ENCODE assay signal across 9 cellular contexts in genomic region chr7:27187702-27188665, GRCh38. TPM values are rescaled to one million over a fixed set of nuclear protein-coding genes. Genes with fewer than 3 reads are reported as not detected.
DNase-seq lines count a peak whose midpoint lies in the region; ATAC-seq and TF ChIP-seq lines count a peak whose summit lies in the region.
"Had no signal": no experiment of that assay in that cellular context is flagged by ENCODE, and none has a peak within 500 bp of the region (broad histone marks: within the 10 kb centered on the region; RNA-seq: fewer than 3 reads in every experiment).

No MANE protein-coding gene starts in this region.

- TF ChIP-seq CTCF in tibial artery (IDR thresholded peaks at IDR 0.05) = no peak

- H3K27ac Mint-ChIP-seq in activated naive CD8-positive, alpha-beta T cell = no peak overlapping the region

- H3K14ac ChIP-seq in mesenchymal stem cell (ENCODE audit: low read length in 2 of 2) = peak overlapping the region in 1 of 2 experiments; percentile 35

- peak overlapping the region; percentile 92 for H2BK5ac ChIP-seq in mesenchymal stem cell (ENCODE audit: low read depth, low read length, poor library complexity, severe bottlenecking)

- peak overlapping the region; percentile 38 for H3K9ac ChIP-seq in mesenchymal stem cell (ENCODE audit: low read length)

- H3K9me3 ChIP-seq in mesenchymal stem cell (ENCODE audit: control insufficient read depth, low read length) (no peaks in the 10 kb centered on the region), tibial artery (no peaks in the 10 kb centered on the region)

- no peak overlapping the region for H2BK12ac ChIP-seq in mesenchymal stem cell (ENCODE audit: low read length in 2 of 2)

- intact Hi-C loops in tibial artery (cut with DNase I; ENCODE audit: low total_unique reads) = no loop called here

- no peak overlapping the region for H2BK120ac ChIP-seq in mesenchymal stem cell (ENCODE audit: low read depth, low read length)

- H3K27me3 ChIP-seq in mesenchymal stem cell (ENCODE audit: control insufficient read depth in 1 of 2, insufficient read depth in 1 of 2, low read length in 2 of 2) = peaks cover 22 to 43% of the 10 kb centered on the region in 2 experiments
- peaks cover 0 to 91% of the 10 kb centered on the region in 2 donors for H3K27me3 ChIP-seq in tibial artery

- H3K36me3 ChIP-seq in mesenchymal stem cell (ENCODE audit: control insufficient read depth in 1 of 2, insufficient read depth in 2 of 2, low read depth in 1 of 2, low read length in 2 of 2) (peaks cover 0 to 5% of the 10 kb centered on the region in 2 experiments), tibial artery (no peaks in the 10 kb centered on the region)

- H3K4me3 Mint-ChIP-seq in activated naive CD8-positive, alpha-beta T cell = peak overlapping the region; percentile 77

- H2AFZ ChIP-seq in mesenchymal stem cell (ENCODE audit: low read depth, low read length) = no peak overlapping the region

- H3K4me3 ChIP-seq in mesenchymal stem cell (ENCODE audit: insufficient read depth in 1 of 2, low read depth in 1 of 2, low read length in 2 of 2) (peak overlapping the region; percentile 41 to 64), tibial artery (peak overlapping the region; percentile 3 to 4)

- H3K4me1 ChIP-seq in mesenchymal stem cell (ENCODE audit: control insufficient read depth, insufficient read depth, low read depth, low read length) = peaks cover 20% of the 10 kb centered on the region
- H3K4me1 ChIP-seq in tibial artery = peaks cover 0 to 31% (median 24%) of the 10 kb centered on the region in 4 donors

- H3K4me1 Mint-ChIP-seq in activated naive CD8-positive, alpha-beta T cell (ENCODE audit: low read depth) = peaks cover 59% of the 10 kb centered on the region

- peak overlapping the region; percentile 5 to 36 for H3K23ac ChIP-seq in mesenchymal stem cell (ENCODE audit: low read length in 2 of 2)

- H3K4me2 ChIP-seq in mesenchymal stem cell (ENCODE audit: low read length, poor library complexity, severe bottlenecking) = peak overlapping the region; percentile 85

- H3K36me3 Mint-ChIP-seq in activated naive CD8-positive, alpha-beta T cell = no peaks in the 10 kb centered on the region

- DNase-seq in activated T-cell treated with anti-CD3 and anti-CD28 coated beads, Interleukin-2, amount 50 U/mL, for 1 hour = peak; percentile 27
- DNase-seq in activated T-cell treated with anti-CD3 and anti-CD28 coated beads for 4 hours (no peak), mesenchymal stem cell (no peak), tibial artery (peak; percentile 20 to 62), DMS79 treated with DMSO at 0.1 percent for 48 hours (lab: John Stamatoyannopoulos, UW) (no peak), NOMO-1 (lab: John Stamatoyannopoulos, UW; ENCODE audit: unreplicated experiment in 2 of 2) (no peak)
- DNase-seq: activated CD4-positive, alpha-beta T cell treated with anti-CD3 and anti-CD28 coated beads for 48 hours had no signal

- no peak overlapping the region for H3K4ac ChIP-seq in mesenchymal stem cell (ENCODE audit: low read depth in 1 of 2, low read length in 2 of 2)

- H3K18ac ChIP-seq in mesenchymal stem cell (ENCODE audit: low read depth in 1 of 2, low read length in 2 of 2) = peak overlapping the region in 1 of 2 experiments; percentile 13

- peak overlapping the region; percentile 89 for H3K27ac ChIP-seq in mesenchymal stem cell (ENCODE audit: low read length, poor library complexity, severe bottlenecking)
- H3K27ac ChIP-seq in tibial artery = peak overlapping the region in 1 of 2 donors; percentile 44

- H4K8ac ChIP-seq in mesenchymal stem cell (ENCODE audit: low read length) = no peak overlapping the region

- peaks cover 46% of the 10 kb centered on the region for H3K27me3 Mint-ChIP-seq in activated naive CD8-positive, alpha-beta T cell

- H4K91ac ChIP-seq in mesenchymal stem cell (ENCODE audit: low read length) = no peak overlapping the region

- WGBS in mesenchymal stem cell = 4% methylated on average over 55 of the region's 55 CpGs

- no peak for ATAC-seq in GM21423 (IDR thresholded peaks at IDR 0.05; ENCODE audit: unreplicated experiment)

- no peaks in the 10 kb centered on the region for H3K9me3 Mint-ChIP-seq in activated naive CD8-positive, alpha-beta T cell (ENCODE audit: low read depth)

- H2BK15ac ChIP-seq in mesenchymal stem cell (ENCODE audit: low read depth, poor library complexity, severe bottlenecking) = peak overlapping the region; percentile 2

- H3K79me1 ChIP-seq in mesenchymal stem cell (replicated peaks; ENCODE audit: low read length, poor library complexity, severe bottlenecking) = peaks cover 3% of the 10 kb centered on the region

- peak overlapping the region; percentile 76 for H2AK5ac ChIP-seq in mesenchymal stem cell (ENCODE audit: low read length, severe bottlenecking)

RNA-seq across cellular contexts. Expression of gene HOXA11, which starts 3.0 kb away (rescaled TPM):
- polyA plus RNA-seq in mesenchymal stem cell (2013, experiment 1 of 2) = 1.4 TPM
- 1.3 TPM for polyA plus RNA-seq in mesenchymal stem cell (2013, experiment 2 of 2)

RNA-seq across cellular contexts. Expression of gene HOXA13, which starts 11.9 kb away (rescaled TPM):
- not detected for polyA plus RNA-seq in mesenchymal stem cell (2013, experiment 1 of 2)
- not detected for polyA plus RNA-seq in mesenchymal stem cell (2013, experiment 2 of 2)

RNA-seq across cellular contexts. Expression of gene HOXA10, which starts 13.9 kb away (rescaled TPM):
- 6.9 TPM for polyA plus RNA-seq in mesenchymal stem cell (2013, experiment 1 of 2)
- polyA plus RNA-seq in mesenchymal stem cell (2013, experiment 2 of 2) = 7.1 TPM

RNA-seq across cellular contexts. Expression of gene HOXA9, which starts 22.6 kb away (rescaled TPM):
- 9.8 TPM for polyA plus RNA-seq in mesenchymal stem cell (2013, experiment 1 of 2)
- polyA plus RNA-seq in mesenchymal stem cell (2013, experiment 2 of 2) = 9.8 TPM

RNA-seq across cellular contexts. Expression of gene HOXA7, which starts 31.5 kb away (rescaled TPM):
- 3.1 TPM for polyA plus RNA-seq in mesenchymal stem cell (2013, experiment 1 of 2)
- 3.2 TPM for polyA plus RNA-seq in mesenchymal stem cell (2013, experiment 2 of 2)

Comparison
In these comparisons a context has a peak if more than half of its experiments do, and no peak if none do; other contexts are left out.
1. DNase-seq: peak in activated T-cell treated with anti-CD3 and anti-CD28 coated beads, Interleukin-2, amount 50 U/mL, for 1 hour (single experiment) and tibial artery (2 of 2); none in activated T-cell treated with anti-CD3 and anti-CD28 coated beads for 4 hours (single experiment), mesenchymal stem cell (single experiment), DMS79 treated with DMSO at 0.1 percent for 48 hours (single experiment) and NOMO-1 (0 of 2).